In the genomic region with DNA sequence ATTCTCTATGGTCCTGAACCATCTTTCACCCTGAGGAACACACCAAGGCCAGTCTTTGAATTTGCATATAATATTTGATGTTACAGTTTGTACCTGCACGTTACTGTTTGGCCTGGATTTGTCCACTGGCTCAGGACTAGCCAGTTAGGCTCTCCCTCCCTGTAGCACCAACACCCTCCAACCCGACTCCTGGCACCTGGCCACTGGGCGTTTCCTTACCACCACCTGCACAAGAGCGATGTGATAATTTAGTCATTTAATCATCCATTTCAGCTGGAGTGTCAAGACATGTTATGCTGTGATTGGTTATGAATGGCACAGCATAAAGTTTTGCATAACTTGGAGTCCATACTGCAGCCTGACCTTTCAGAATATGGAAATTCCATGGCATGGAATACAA, we compare ENCODE assay signal across 35 cellular contexts.
A peak's percentile ranks its signal among the peaks of the same experiment; 100 is the strongest.
DNase-seq lines count a peak whose midpoint lies in the region; ATAC-seq, FAIRE-seq and TF ChIP-seq lines count a peak whose summit lies in the region.
"Had no signal": no experiment of that assay in that cellular context is flagged by ENCODE, and none has a peak within 500 bp of the region (broad histone marks: within the 10 kb centered on the region; RNA-seq: fewer than 3 reads in every experiment).

No MANE protein-coding gene starts in this region.

- TF ChIP-seq CTCF in bronchial epithelial cell (IDR thresholded peaks at IDR 0.05; ENCODE audit: insufficient read depth, low read length, severe bottlenecking): no peak

- no peaks in the 10 kb centered on the region for H3K36me3 ChIP-seq in bronchial epithelial cell (ENCODE audit: control insufficient read depth, insufficient read depth, low read length)
- H3K36me3 ChIP-seq: adrenal gland, heart right ventricle, MG63, right lobe of liver, thyroid gland, uterus had no signal

- no peaks in the 10 kb centered on the region for H3K27me3 ChIP-seq in bronchial epithelial cell (ENCODE audit: control insufficient read depth, insufficient read depth, low read length)
- H3K27me3 ChIP-seq: adrenal gland, body of pancreas, heart right ventricle, MG63, right lobe of liver, thyroid gland, uterus had no signal

- no peak for ATAC-seq in HG02759 (IDR thresholded peaks at IDR 0.05; ENCODE audit: unreplicated experiment)
- ATAC-seq: A549; body of pancreas; heart right ventricle; naive thymus-derived CD4-positive, alpha-beta T cell; right lobe of liver; Right ventricle myocardium inferior; stimulated activated naive CD8-positive, alpha-beta T cell treated with anti-CD3 and anti-CD28 coated beads, Interleukin-15, amount 100 ng/mL, for 72 hours had no signal

- peak overlapping the region; percentile 4 for H3K27ac ChIP-seq in temporal lobe (ENCODE audit: low read depth, low read length)
- H3K27ac ChIP-seq: A549, adrenal gland, body of pancreas, heart right ventricle, right lobe of liver, thyroid gland, uterus had no signal

- H3K4me3 ChIP-seq in bronchial epithelial cell (ENCODE audit: low read depth, low read length): no peak overlapping the region
- H3K4me3 ChIP-seq: A549, adrenal gland, body of pancreas, heart right ventricle, MG63, right lobe of liver, thyroid gland, uterus had no signal

- DNase-seq in NCI-H2171 treated with DMSO at 0.1 percent for 48 hours (lab: John Stamatoyannopoulos, UW) (peak; percentile 76), NCI-H2171 (lab: John Stamatoyannopoulos, UW) (no peak), NCI-H510A (lab: John Stamatoyannopoulos, UW) (peak; percentile 27), bronchial epithelial cell (ENCODE audit: low read depth) (peak; percentile 71), NCI-H446 (lab: John Stamatoyannopoulos, UW) (no peak), NK-92 (lab: John Stamatoyannopoulos, UW; ENCODE audit: unreplicated experiment) (no peak)
- DNase-seq: activated CD4-positive, alpha-beta memory T cell treated with anti-CD3 and anti-CD28 coated beads, Interleukin-2, amount 10 ng/mL, durations not matched to agents 7 days and 5 days; activated CD8-positive, alpha-beta memory T cell treated with anti-CD3 and anti-CD28 coated beads, Interleukin-2, amount 50 U/mL, for 48 hours; activated naive CD4-positive, alpha-beta T cell treated with Interleukin-2 at 50 U/mL for 16 hours; adrenal gland; AML-193; body of pancreas; CD4-positive, CD25-positive, alpha-beta regulatory T cell; cerebellar nuclear complex; dermis blood vessel endothelial cell; EL; H9; heart right ventricle; KBM-7; MG63; naive thymus-derived CD4-positive, alpha-beta T cell; NCI-H1694; right lobe of liver; stimulated activated CD4-positive, alpha-beta T cell treated with anti-CD3 and anti-CD28 coated beads, Interleukin-12 subunit alpha, Interleukin-12 subunit beta, amount 100 ng/mL, for 4 hours; stimulated activated CD4-positive, alpha-beta T cell treated with anti-CD3 and anti-CD28 coated beads, Interleukin-2, amount 100 ng/mL, for 48 hours; stimulated activated naive CD8-positive, alpha-beta T cell treated with anti-CD3 and anti-CD28 coated beads, Interleukin-15, amount 100 ng/mL, for 72 hours; thyroid gland; uterus had no signal

- no peak for FAIRE-seq in bronchial epithelial cell (lab: Jason Lieb, UNC)
- FAIRE-seq: A549, D721Med, frontal cortex, GM18507 had no signal

Comparison
In these comparisons a context has a peak if more than half of its experiments do, and no peak if none do; other contexts are left out.
1. DNase-seq: peak in NCI-H2171 treated with DMSO at 0.1 percent for 48 hours (single experiment), NCI-H510A (single experiment) and bronchial epithelial cell (single experiment); none in NCI-H2171 (single experiment), NCI-H446 (0 of 2) and NK-92 (single experiment).